Comparison of ENCODE assay signal across 1 cellular context in genomic region chr3:150607267-150608065, GRCh38.
TF ChIP-seq lines count a peak whose summit lies in the region.

No MANE protein-coding gene starts in this region.

TF ChIP-seq in HepG2, 621 proteins besides CTCF, POLR2A, EP300 and RAD21:
- TF ChIP-seq MAFF (IDR thresholded peaks at IDR 0.05; ENCODE audit: low read depth, low read length) (0 out of 2 replicates have a peak, but pooled peaks have one; percentile 39), MAFK (conservative IDR thresholded peaks at IDR 0.05 in 1 of 2, IDR thresholded peaks at IDR 0.05 in 1 of 2; ENCODE audit: low read length in 2 of 2) (peak in 1 of 2 experiments; percentile 25; a peak in 2 of 4 replicates), ATF1 (CRISPR knock-in tag; IDR thresholded peaks at IDR 0.05) (no peak), ZNF207 (IDR thresholded peaks at IDR 0.05; ENCODE audit: borderline replicate concordance) (no peak), HOXA9 (CRISPR knock-in tag; IDR thresholded peaks at IDR 0.05; ENCODE audit: borderline replicate concordance) (no peak)
- TF ChIP-seq, protein P1, sequence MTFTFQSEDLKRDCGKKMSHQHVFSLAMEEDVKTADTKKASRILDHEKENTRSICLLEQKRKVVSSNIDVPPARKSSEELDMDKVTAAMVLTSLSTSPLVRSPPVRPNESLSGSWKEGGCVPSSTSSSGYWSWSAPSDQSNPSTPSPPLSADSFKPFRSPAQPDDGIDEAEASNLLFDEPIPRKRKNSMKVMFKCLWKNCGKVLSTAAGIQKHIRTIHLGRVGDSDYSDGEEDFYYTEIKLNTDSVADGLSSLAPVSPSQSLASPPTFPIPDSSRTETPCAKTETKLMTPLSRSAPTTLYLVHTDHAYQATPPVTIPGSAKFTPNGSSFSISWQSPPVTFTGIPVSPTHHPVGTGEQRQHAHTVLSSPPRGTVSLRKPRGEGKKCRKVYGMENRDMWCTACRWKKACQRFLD (CRISPR knock-in tag; IDR thresholded peaks at IDR 0.05; ENCODE audit: borderline replicate concordance): no peak
